ENCODE assay signal across 8 cellular contexts in the genomic region with DNA sequence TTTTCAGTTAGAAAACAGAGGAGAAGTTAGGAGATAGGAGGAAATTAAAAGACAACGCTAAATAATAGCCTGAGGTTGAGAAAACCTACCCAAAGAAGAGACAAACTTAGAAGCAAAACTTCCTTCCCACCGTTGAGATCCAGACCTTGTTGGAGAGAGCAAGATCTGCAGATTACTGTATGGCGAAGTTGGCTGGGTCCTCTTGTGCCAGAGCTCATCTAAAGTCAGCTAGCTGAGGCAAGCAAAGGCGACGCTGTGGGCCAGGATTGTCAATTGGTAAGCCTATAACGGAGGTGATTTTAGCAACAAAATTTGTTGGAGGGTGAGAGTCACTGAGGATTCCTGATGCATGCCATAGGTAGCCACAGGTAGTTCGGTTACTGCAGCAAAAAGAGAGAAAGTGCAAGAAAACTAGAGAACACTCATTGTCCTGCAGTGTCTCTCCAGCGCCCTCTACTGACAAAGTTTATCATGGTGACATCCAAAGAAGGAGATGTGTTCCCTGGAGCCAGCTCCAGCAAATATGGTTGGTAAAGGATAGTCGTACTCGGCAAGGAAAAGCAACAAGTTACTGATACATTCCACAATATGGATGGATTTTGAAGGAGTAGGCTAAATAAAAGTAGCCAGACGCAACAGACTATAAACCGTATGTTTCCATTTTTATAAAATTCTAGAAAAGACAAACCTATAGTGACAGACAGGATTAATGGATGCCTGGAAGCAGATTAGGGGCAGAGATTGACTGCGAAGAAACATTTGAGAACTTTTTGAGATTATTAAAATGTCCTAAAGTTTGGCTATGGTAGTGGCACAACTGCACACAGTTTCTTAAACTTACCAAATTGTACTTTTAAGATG. TPM values are rescaled to one million over a fixed set of nuclear protein-coding genes. Genes with fewer than 3 reads are reported as not detected.
DNase-seq lines count a peak whose midpoint lies in the region; ATAC-seq lines count a peak whose summit lies in the region.

No MANE protein-coding gene starts in this region.

- no peak overlapping the region for H3K27ac Mint-ChIP-seq in activated CD4-positive, alpha-beta T cell treated with anti-CD3 and anti-CD28 coated beads, Interleukin-2, amount 10 ng/mL, durations not matched to agents 24 days and 14 days

- no peaks in the 10 kb centered on the region for H3K36me3 Mint-ChIP-seq in activated CD4-positive, alpha-beta T cell treated with anti-CD3 and anti-CD28 coated beads, Interleukin-2, amount 10 ng/mL, durations not matched to agents 24 days and 14 days (ENCODE audit: low read depth)

- H3K4me3 Mint-ChIP-seq in activated CD4-positive, alpha-beta T cell treated with anti-CD3 and anti-CD28 coated beads, Interleukin-2, amount 10 ng/mL, durations not matched to agents 24 days and 14 days = no peak overlapping the region

- intact Hi-C loops in activated CD4-positive, alpha-beta T cell treated with anti-CD3 and anti-CD28 coated beads, Interleukin-2, amount 10 ng/mL, durations not matched to agents 24 days and 14 days (cut with micrococcal nuclease) = loop anchor here (2.0 to 10.0 kb wide), 2 partner anchors 171 to 231 kb away; no protein-coding TSS in a partner anchor

- peak; percentile 11 for DNase-seq in 8988T
- DNase-seq in D341Med (ENCODE audit: low spot score) = peak; percentile 62
- DNase-seq in H7 = peak; percentile 12
- DNase-seq in NCI-H1048 (lab: John Stamatoyannopoulos, UW) = peak; percentile 14
- DNase-seq in activated CD4-positive, alpha-beta T cell treated with anti-CD3 and anti-CD28 coated beads, Interleukin-2, amount 10 ng/mL, durations not matched to agents 24 days and 14 days = peak; percentile 83
- DNase-seq in iPS-NIHi7 (ENCODE audit: extremely low spot score) = peak; percentile 73
- DNase-seq in HPDE6-E6E7 (ENCODE audit: extremely low spot score) = no peak

- H3K9me3 Mint-ChIP-seq in activated CD4-positive, alpha-beta T cell treated with anti-CD3 and anti-CD28 coated beads, Interleukin-2, amount 10 ng/mL, durations not matched to agents 24 days and 14 days = peaks cover 9% of the 10 kb centered on the region

- no peak for ATAC-seq in GM21390 (IDR thresholded peaks at IDR 0.05; ENCODE audit: unreplicated experiment)

- no peak overlapping the region for H3K4me3 ChIP-seq in H7 (ENCODE audit: insufficient read depth, low read depth, low read length)

- no peaks in the 10 kb centered on the region for H3K36me3 ChIP-seq in H7 (replicated peaks; ENCODE audit: control insufficient read depth, insufficient read depth, low read length)

- H3K27me3 Mint-ChIP-seq in activated CD4-positive, alpha-beta T cell treated with anti-CD3 and anti-CD28 coated beads, Interleukin-2, amount 10 ng/mL, durations not matched to agents 24 days and 14 days = peaks cover 58% of the 10 kb centered on the region

- no peaks in the 10 kb centered on the region for H3K27me3 ChIP-seq in H7 (ENCODE audit: control insufficient read depth, insufficient read depth, low read length)

- peaks cover 7% of the 10 kb centered on the region for H3K4me1 Mint-ChIP-seq in activated CD4-positive, alpha-beta T cell treated with anti-CD3 and anti-CD28 coated beads, Interleukin-2, amount 10 ng/mL, durations not matched to agents 24 days and 14 days

RNA-seq across cellular contexts. Expression of gene OR5K4, which starts 9.8 kb away (rescaled TPM):
- total RNA-seq in H7 (2014; rRNA removed; shearing (Covaris generic)) = not detected in 2 replicates
- not detected in 2 replicates for total RNA-seq in activated CD4-positive, alpha-beta T cell treated with anti-CD3 and anti-CD28 coated beads, Interleukin-2, amount 10 ng/mL, durations not matched to agents 24 days and 14 days

RNA-seq across cellular contexts. Expression of gene OR5K3, which starts 46.6 kb away (rescaled TPM):
- total RNA-seq in H7 (2014; rRNA removed; shearing (Covaris generic)) = not detected in 2 replicates
- not detected in 2 replicates for total RNA-seq in activated CD4-positive, alpha-beta T cell treated with anti-CD3 and anti-CD28 coated beads, Interleukin-2, amount 10 ng/mL, durations not matched to agents 24 days and 14 days
